In genomic region chr2:218021536-218022071, GRCh38 we compare ENCODE assay signal across 2 cellular contexts.
TF ChIP-seq lines count a peak whose summit lies in the region.

No MANE protein-coding gene starts in this region.

TF ChIP-seq in HEK293, 187 proteins besides CTCF, POLR2A, EP300 and RAD21:
- no peak for TF ChIP-seq ZSCAN5A (tag by site-specific recombination; IDR thresholded peaks at IDR 0.05)
- TF ChIP-seq ZNF623 (tag by site-specific recombination; IDR thresholded peaks at IDR 0.05): no peak
- no peak for TF ChIP-seq RBAK (tag by site-specific recombination; IDR thresholded peaks at IDR 0.05)
- no peak for TF ChIP-seq ZXDB (tag by site-specific recombination; IDR thresholded peaks at IDR 0.05)
- peak; percentile 56; the same call in 1 of the 2 replicates for TF ChIP-seq ZIC2 (tag by site-specific recombination; IDR thresholded peaks at IDR 0.05)
- no peak for TF ChIP-seq ZNF529 (tag by site-specific recombination; IDR thresholded peaks at IDR 0.05; ENCODE audit: insufficient replicate concordance)
- TF ChIP-seq ZNF600 (tag by site-specific recombination; IDR thresholded peaks at IDR 0.05): no peak

TF ChIP-seq in H1, 55 proteins besides CTCF, POLR2A, EP300 and RAD21 (continued from another document):
- TF ChIP-seq TAF7 (optimal IDR thresholded peaks at IDR 0.05; ENCODE audit: borderline replicate concordance, low read depth, low read length) (no peak), SIN3A (conservative IDR thresholded peaks at IDR 0.05 in 1 of 2, IDR thresholded peaks at IDR 0.05 in 1 of 2; ENCODE audit: low read depth in 1 of 2, low read length in 2 of 2) (no peak), PHF8 (conservative IDR thresholded peaks at IDR 0.05; ENCODE audit: low read depth, low read length) (no peak), KDM5A (IDR thresholded peaks at IDR 0.05; ENCODE audit: low read length) (no peak), SP1 (IDR thresholded peaks at IDR 0.05; ENCODE audit: low read depth, low read length) (no peak)
